Comparison of ENCODE assay signal across 17 cellular contexts in the genomic region with DNA sequence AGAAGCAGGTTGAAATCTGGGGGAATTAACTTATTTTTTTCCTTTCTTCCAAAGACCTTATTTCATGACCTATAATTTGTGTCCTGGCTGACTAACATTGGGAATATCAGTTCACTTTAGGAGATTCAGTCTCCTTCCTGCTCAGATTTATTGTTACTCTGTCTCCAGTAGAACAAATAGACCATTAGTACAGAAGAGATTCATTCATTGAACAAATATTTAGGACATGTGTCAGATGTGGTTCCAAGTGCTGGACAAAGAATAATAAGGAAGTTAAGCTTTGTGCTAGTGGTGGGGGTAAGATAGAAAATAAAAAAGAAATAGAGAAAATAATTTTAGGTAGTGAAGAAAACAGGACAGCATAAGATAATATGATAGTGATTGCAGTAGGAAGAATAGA. TPM values are rescaled to one million over a fixed set of nuclear protein-coding genes. Genes with fewer than 3 reads are reported as not detected.
A peak's percentile ranks its signal among the peaks of the same experiment; 100 is the strongest.
DNase-seq lines count a peak whose midpoint lies in the region; ATAC-seq and TF ChIP-seq lines count a peak whose summit lies in the region.
"Had no signal": no experiment of that assay in that cellular context is flagged by ENCODE, and none has a peak within 500 bp of the region (broad histone marks: within the 10 kb centered on the region; RNA-seq: fewer than 3 reads in every experiment).

No MANE protein-coding gene starts in this region.

- H3K9me3 ChIP-seq in adipocyte (ENCODE audit: control insufficient read depth, low read length): peaks cover 3% of the 10 kb centered on the region
- H3K9me3 ChIP-seq: thoracic aorta had no signal

- peaks cover 11% of the 10 kb centered on the region for H3K36me3 ChIP-seq in adipocyte (ENCODE audit: control insufficient read depth, insufficient read depth, low read length, severe bottlenecking)

- peaks cover 14% of the 10 kb centered on the region for H3K36me3 Mint-ChIP-seq in progenitor cell of endocrine pancreas (ENCODE audit: insufficient read depth)

- TF ChIP-seq CTCF in foreskin fibroblast (IDR thresholded peaks at IDR 0.05; ENCODE audit: low read depth, low read length) (no peak), progenitor cell of endocrine pancreas (IDR thresholded peaks at IDR 0.05; ENCODE audit: unreplicated experiment) (no peak)

- no peaks in the 10 kb centered on the region for H3K27me3 ChIP-seq in adipocyte (replicated peaks; ENCODE audit: control insufficient read depth, insufficient read depth, low read length)

- no peak overlapping the region for H3K4me3 Mint-ChIP-seq in progenitor cell of endocrine pancreas (ENCODE audit: low read depth)
- H3K4me3 Mint-ChIP-seq: activated T-cell treated with anti-CD3 and anti-CD28 coated beads, Interleukin-2, amount 50 U/mL, for 24 hours; CD4-positive, CD25-positive, alpha-beta regulatory T cell had no signal

- peaks cover 8% of the 10 kb centered on the region for H3K9me3 Mint-ChIP-seq in progenitor cell of endocrine pancreas (ENCODE audit: low read depth)
- H3K9me3 Mint-ChIP-seq: CD4-positive, CD25-positive, alpha-beta regulatory T cell had no signal

- H3K9ac ChIP-seq in adipocyte (ENCODE audit: low read length): peak overlapping the region; percentile 77

- H3K4me3 ChIP-seq in adipocyte (ENCODE audit: low read length) (peak overlapping the region; percentile 68), foreskin fibroblast (ENCODE audit: low read depth in 1 of 2, low read length in 2 of 2) (no peak overlapping the region)
- H3K4me3 ChIP-seq: left ventricle myocardium inferior, thoracic aorta had no signal

- H3K4me1 ChIP-seq in adipocyte (ENCODE audit: control insufficient read depth, insufficient read depth, low read length): peaks cover 28% of the 10 kb centered on the region

- intact Hi-C loops in sciatic nerve (cut with DNase I): no loop called here

- DNase-seq in HCEC 1CT (peak; percentile 54), adipocyte (ENCODE audit: low read depth) (peak; percentile 36), foreskin fibroblast (peak; percentile 51 to 67), progenitor cell of endocrine pancreas (ENCODE audit: low spot score, unreplicated experiment) (no peak), sciatic nerve (ENCODE audit: low spot score) (no peak), C1 segment of cervical spinal cord (lab: John Stamatoyannopoulos, UW) (no peak), COR-L47 (lab: John Stamatoyannopoulos, UW) (no peak)
- DNase-seq: activated CD4-positive, CD25-positive, alpha-beta regulatory T cell treated with anti-CD3 and anti-CD28 coated beads, Interleukin-2, amount 50 U/mL, for 72 hours; activated T-cell treated with anti-CD3 and anti-CD28 coated beads, Interleukin-2, amount 50 U/mL, for 24 hours; CD4-positive, CD25-positive, alpha-beta regulatory T cell; effector memory CD4-positive, alpha-beta T cell; head of caudate nucleus; left ventricle myocardium inferior; NCI-H2081; stimulated activated CD4-positive, alpha-beta T cell treated with anti-CD3 and anti-CD28 coated beads, Interleukin-12 subunit alpha, Interleukin-12 subunit beta, amount 100 ng/mL, for 4 hours had no signal

- H3K4me1 Mint-ChIP-seq in progenitor cell of endocrine pancreas (ENCODE audit: low read depth): peaks cover 6% of the 10 kb centered on the region

- H3K27ac Mint-ChIP-seq in progenitor cell of endocrine pancreas: peak overlapping the region; percentile 22

- ATAC-seq in sciatic nerve: no peak
- ATAC-seq in HG02678 (IDR thresholded peaks at IDR 0.05; ENCODE audit: unreplicated experiment): no peak

- H3K27me3 Mint-ChIP-seq in progenitor cell of endocrine pancreas: no peaks in the 10 kb centered on the region
- H3K27me3 Mint-ChIP-seq: activated T-cell treated with anti-CD3 and anti-CD28 coated beads, Interleukin-2, amount 50 U/mL, for 24 hours; CD4-positive, CD25-positive, alpha-beta regulatory T cell had no signal

RNA-seq across cellular contexts. Expression of a gene that starts 20.3 kb away (rescaled TPM):
- 95.8 and 103 TPM in 2 replicates for total RNA-seq in progenitor cell of endocrine pancreas
- total RNA-seq in sciatic nerve: 58.4 TPM

Comparison
In these comparisons a context has a peak if more than half of its experiments do, and no peak if none do; other contexts are left out.
1. DNase-seq: peak in HCEC 1CT (single experiment), adipocyte (single experiment) and foreskin fibroblast (2 of 2); none in progenitor cell of endocrine pancreas (single experiment), sciatic nerve (single experiment), C1 segment of cervical spinal cord (0 of 14) and COR-L47 (single experiment).